20 cellular contexts compared by ENCODE assay signal in genomic region chr10:44899450-44900080, GRCh38. TPM values are rescaled to one million over a fixed set of nuclear protein-coding genes. Genes with fewer than 3 reads are reported as not detected.
DNase-seq lines count a peak whose midpoint lies in the region; ATAC-seq, FAIRE-seq and TF ChIP-seq lines count a peak whose summit lies in the region.
"Had no signal": no experiment of that assay in that cellular context is flagged by ENCODE, and none has a peak within 500 bp of the region (broad histone marks: within the 10 kb centered on the region; RNA-seq: fewer than 3 reads in every experiment).

No MANE protein-coding gene starts in this region.

- peak overlapping the region; percentile 38 for H3K4me3 Mint-ChIP-seq in glutamatergic neuron (ENCODE audit: unreplicated experiment)
- no peak overlapping the region for H3K4me3 Mint-ChIP-seq in stimulated activated naive B cell treated with anti-CD40 and anti-IgM and Interleukin-4, amounts not matched to agents 10 μg/mL and 1 μg/mL and 100 μg/mL, for 72 hours
- H3K4me3 Mint-ChIP-seq: CD8-positive, alpha-beta T cell had no signal

- no peaks in the 10 kb centered on the region for H3K36me3 ChIP-seq in KMS-11 (ENCODE audit: insufficient read depth)
- no peaks in the 10 kb centered on the region for H3K36me3 ChIP-seq in mucosa of descending colon (ENCODE audit: low read depth)
- H3K36me3 ChIP-seq: MG63, Peyer's patch had no signal

- DNase-seq in glutamatergic neuron, result no peak
- no peak for DNase-seq in mucosa of descending colon
- no peak for DNase-seq in stimulated activated naive B cell treated with anti-CD40 and anti-IgM and Interleukin-4, amounts not matched to agents 10 μg/mL and 1 μg/mL and 100 μg/mL, for 72 hours
- no peak for DNase-seq in RCC 7860 (ENCODE audit: low spot score)
- DNase-seq: CD8-positive, alpha-beta T cell; DND-41; GDM1; Karpas-422; MG63; NCI-H1105 treated with DMSO at 0.1 percent for 48 hours; NCI-H345; NCI-H526; Peyer's patch; Right ventricle myocardium superior had no signal

- peaks cover 40% of the 10 kb centered on the region for H3K4me1 Mint-ChIP-seq in glutamatergic neuron (ENCODE audit: low read depth, unreplicated experiment)
- peaks cover 4 to 12% of the 10 kb centered on the region in 2 donors for H3K4me1 Mint-ChIP-seq in stimulated activated naive B cell treated with anti-CD40 and anti-IgM and Interleukin-4, amounts not matched to agents 10 μg/mL and 1 μg/mL and 100 μg/mL, for 72 hours

- H3K36me3 Mint-ChIP-seq in glutamatergic neuron (ENCODE audit: unreplicated experiment), result peaks cover 8% of the 10 kb centered on the region
- H3K36me3 Mint-ChIP-seq in stimulated activated naive B cell treated with anti-CD40 and anti-IgM and Interleukin-4, amounts not matched to agents 10 μg/mL and 1 μg/mL and 100 μg/mL, for 72 hours, result no peaks in the 10 kb centered on the region
- H3K36me3 Mint-ChIP-seq: CD8-positive, alpha-beta T cell had no signal

- H4K20me1 ChIP-seq in KMS-11 (ENCODE audit: insufficient read depth), result no peaks in the 10 kb centered on the region

- H2AFZ ChIP-seq in KMS-11 (ENCODE audit: low read depth), result peak overlapping the region; percentile 29; the same call in 1 of the 2 replicates

- no peak for FAIRE-seq in RCC 7860 (lab: Jason Lieb, UNC)
- FAIRE-seq: D721Med, GM12878 had no signal

- no peaks in the 10 kb centered on the region for H3K27me3 ChIP-seq in KMS-11 (ENCODE audit: insufficient read depth, low read depth)
- H3K27me3 ChIP-seq: Peyer's patch had no signal

- H3K4me1 ChIP-seq in KMS-11 (ENCODE audit: low read depth, poor library complexity, severe bottlenecking) (peaks cover 70% of the 10 kb centered on the region), mucosa of descending colon (ENCODE audit: low read depth) (no peaks in the 10 kb centered on the region)
- H3K4me1 ChIP-seq: Peyer's patch had no signal

- peaks cover 7% of the 10 kb centered on the region for H3K9me3 Mint-ChIP-seq in glutamatergic neuron (ENCODE audit: unreplicated experiment)
- H3K9me3 Mint-ChIP-seq in stimulated activated naive B cell treated with anti-CD40 and anti-IgM and Interleukin-4, amounts not matched to agents 10 μg/mL and 1 μg/mL and 100 μg/mL, for 72 hours, result no peaks in the 10 kb centered on the region
- H3K9me3 Mint-ChIP-seq: CD8-positive, alpha-beta T cell had no signal

- TF ChIP-seq CTCF in KMS-11 (conservative IDR thresholded peaks at IDR 0.05; ENCODE audit: low read depth, low read length), result no peak
- no peak for TF ChIP-seq CTCF in glutamatergic neuron (IDR thresholded peaks at IDR 0.05; ENCODE audit: partially characterized antibody, unreplicated experiment)
- no peak for TF ChIP-seq CTCF in mucosa of descending colon (IDR thresholded peaks at IDR 0.05)

- intact Hi-C loops in mucosa of descending colon (cut with DNase I, micrococcal nuclease), result no loop called here

- H3K27ac ChIP-seq in KMS-11, result peak overlapping the region; percentile 100
- H3K27ac ChIP-seq: Peyer's patch, SK-N-MC had no signal

- peak overlapping the region; percentile 29 for H3K27ac Mint-ChIP-seq in glutamatergic neuron (ENCODE audit: unreplicated experiment)
- peak overlapping the region; percentile 42 for H3K27ac Mint-ChIP-seq in stimulated activated naive B cell treated with anti-CD40 and anti-IgM and Interleukin-4, amounts not matched to agents 10 μg/mL and 1 μg/mL and 100 μg/mL, for 72 hours
- H3K27ac Mint-ChIP-seq: CD8-positive, alpha-beta T cell had no signal

- no peaks in the 10 kb centered on the region for H3K79me2 ChIP-seq in KMS-11 (ENCODE audit: insufficient read depth, low read depth)

- peaks cover 19% of the 10 kb centered on the region for H3K27me3 Mint-ChIP-seq in glutamatergic neuron (ENCODE audit: unreplicated experiment)
- no peaks in the 10 kb centered on the region for H3K27me3 Mint-ChIP-seq in stimulated activated naive B cell treated with anti-CD40 and anti-IgM and Interleukin-4, amounts not matched to agents 10 μg/mL and 1 μg/mL and 100 μg/mL, for 72 hours

- peak overlapping the region; percentile 91 for H3K9ac ChIP-seq in KMS-11

- H3K4me3 ChIP-seq in KMS-11 (IDR thresholded peaks at IDR 0.05; ENCODE audit: insufficient read depth, low read depth, low read length) (no peak overlapping the region), mucosa of descending colon (no peak overlapping the region)
- H3K4me3 ChIP-seq: GM12878, MG63, Peyer's patch, SK-N-MC had no signal

- H3K9me3 ChIP-seq in mucosa of descending colon, result no peaks in the 10 kb centered on the region
- H3K9me3 ChIP-seq: MG63, Peyer's patch had no signal

- peak overlapping the region; percentile 95 for H3K4me2 ChIP-seq in KMS-11

- ATAC-seq in mucosa of descending colon (peak; percentile 61), HG03039 (IDR thresholded peaks at IDR 0.05; ENCODE audit: unreplicated experiment) (no peak), HG02884 (IDR thresholded peaks at IDR 0.05; ENCODE audit: unreplicated experiment) (no peak)
- no peak for ATAC-seq in stimulated activated naive B cell treated with anti-CD40 and anti-IgM and Interleukin-4, amounts not matched to agents 10 μg/mL and 1 μg/mL and 100 μg/mL, for 72 hours (replicated peaks)
- ATAC-seq: CD8-positive, alpha-beta T cell; GM12878 had no signal

RNA-seq across cellular contexts. Expression of gene TMEM72, which starts 11.6 kb away (rescaled TPM):
- total RNA-seq in glutamatergic neuron (ENCODE audit: unreplicated experiment) (not detected), mucosa of descending colon (10 to 100 TPM; 14.9 to 40.6 (median 17.4) TPM)
- total RNA-seq: CD8-positive, alpha-beta T cell; GM12878; Right ventricle myocardium superior had no signal

Comparison
In these comparisons a context has a peak if more than half of its experiments do, and no peak if none do; other contexts are left out.
1. RNA of gene TMEM72, which starts 11.6 kb away (total RNA-seq): 14.9 to 40.6 TPM in mucosa of descending colon; not detected in glutamatergic neuron (single experiment); every median in the first group is over 10 times any median in the second.